In the genomic region with DNA sequence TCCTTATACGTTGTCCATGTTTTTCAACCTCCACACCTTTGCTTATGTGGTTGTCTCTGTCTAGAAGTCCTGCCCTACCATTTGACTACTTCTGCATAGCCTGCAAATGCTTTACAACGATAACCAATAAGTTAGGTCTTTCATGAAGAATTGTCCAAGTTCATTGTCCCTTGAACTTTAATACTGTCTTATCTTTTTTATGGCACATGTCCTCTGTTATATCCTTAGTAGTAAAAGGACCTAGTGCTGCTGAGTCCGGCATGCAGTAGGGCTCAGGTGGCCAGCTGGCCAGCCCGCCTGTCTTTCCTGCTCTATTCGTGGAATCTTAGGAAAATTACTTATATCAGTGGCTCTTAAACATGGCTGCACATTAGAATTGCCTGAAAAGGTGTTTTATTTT, we compare ENCODE assay signal across 22 cellular contexts.
DNase-seq lines count a peak whose midpoint lies in the region; ATAC-seq, FAIRE-seq and TF ChIP-seq lines count a peak whose summit lies in the region.
"Had no signal": no experiment of that assay in that cellular context is flagged by ENCODE, and none has a peak within 500 bp of the region (broad histone marks: within the 10 kb centered on the region; RNA-seq: fewer than 3 reads in every experiment).

No MANE protein-coding gene starts in this region.

- WGBS in suprapubic skin = 82% methylated on average over 5 of the region's 5 CpGs

- H3K4me3 ChIP-seq in WERI-Rb-1 (ENCODE audit: low read depth, low read length) (no peak overlapping the region), neural progenitor cell (no peak overlapping the region), suprapubic skin (no peak overlapping the region)
- H3K4me3 ChIP-seq: GM12878, SK-N-MC had no signal

- intact Hi-C loops in left colon (cut with DNase I, micrococcal nuclease) = no loop called here

- POLR2A ChIA-PET in RWPE1 (lab: Yijun Ruan, JAX; ENCODE audit: low non-redundant PET) = no interaction called here

- H3K27me3 ChIP-seq in WERI-Rb-1 (ENCODE audit: insufficient read depth, low read depth, severe bottlenecking) (no peaks in the 10 kb centered on the region), neural progenitor cell (no peaks in the 10 kb centered on the region), suprapubic skin (no peaks in the 10 kb centered on the region)

- no peak overlapping the region for H2AFZ ChIP-seq in neural progenitor cell (replicated peaks)

- H3K9ac ChIP-seq in neural progenitor cell = no peak overlapping the region

- H3K4me3 Mint-ChIP-seq in neural progenitor cell = no peak overlapping the region
- H3K4me3 Mint-ChIP-seq in activated T-cell treated with anti-CD3 and anti-CD28 coated beads, Interleukin-2, amount 50 U/mL, for 72 hours = no peak overlapping the region
- H3K4me3 Mint-ChIP-seq: CD8-positive, alpha-beta T cell had no signal

- H3K9me3 ChIP-seq in WERI-Rb-1 (ENCODE audit: severe bottlenecking) = no peaks in the 10 kb centered on the region
- H3K9me3 ChIP-seq in neural progenitor cell (ENCODE audit: low read depth) = no peaks in the 10 kb centered on the region
- H3K9me3 ChIP-seq in suprapubic skin = no peaks in the 10 kb centered on the region
- H3K9me3 ChIP-seq: Caco-2 had no signal

- no peaks in the 10 kb centered on the region for H3K9me3 Mint-ChIP-seq in neural progenitor cell
- H3K9me3 Mint-ChIP-seq in activated T-cell treated with anti-CD3 and anti-CD28 coated beads, Interleukin-2, amount 50 U/mL, for 72 hours = no peaks in the 10 kb centered on the region
- H3K9me3 Mint-ChIP-seq: CD8-positive, alpha-beta T cell had no signal

- H4K20me1 ChIP-seq in neural progenitor cell (ENCODE audit: low read depth) = no peaks in the 10 kb centered on the region

- H3K27ac ChIP-seq in WERI-Rb-1 (peak overlapping the region; percentile 19; the same call in 1 of the 2 replicates), neural progenitor cell (no peak overlapping the region), suprapubic skin (no peak overlapping the region), RWPE1 (no peak overlapping the region)
- H3K27ac ChIP-seq: C4-2B, SK-N-MC had no signal

- H3K4me1 ChIP-seq in neural progenitor cell = peaks cover 43% of the 10 kb centered on the region
- peaks cover 3% of the 10 kb centered on the region for H3K4me1 ChIP-seq in suprapubic skin

- no peaks in the 10 kb centered on the region for H3F3A ChIP-seq in neural progenitor cell (ENCODE audit: low read depth)

- TF ChIP-seq CTCF in WERI-Rb-1 (IDR thresholded peaks at IDR 0.05; ENCODE audit: low read depth, low read length) (no peak), neural progenitor cell (IDR thresholded peaks at IDR 0.05) (no peak), suprapubic skin (IDR thresholded peaks at IDR 0.05) (no peak), RWPE1 (conservative IDR thresholded peaks at IDR 0.05; ENCODE audit: low read depth) (no peak)

- CTCF ChIA-PET in RWPE1 (lab: Yijun Ruan, JAX) = interaction anchor here (0.8 kb wide), 1 partner anchor 410 kb away, joined by 3 read pairs; no protein-coding TSS in a partner anchor

- H3K36me3 ChIP-seq in WERI-Rb-1 = no peaks in the 10 kb centered on the region
- H3K36me3 ChIP-seq in neural progenitor cell = no peaks in the 10 kb centered on the region
- no peaks in the 10 kb centered on the region for H3K36me3 ChIP-seq in suprapubic skin

- H3K4me1 Mint-ChIP-seq in neural progenitor cell = peaks cover 63% of the 10 kb centered on the region
- H3K4me1 Mint-ChIP-seq in activated T-cell treated with anti-CD3 and anti-CD28 coated beads, Interleukin-2, amount 50 U/mL, for 72 hours (ENCODE audit: low read depth) = peaks cover 30% of the 10 kb centered on the region

- peak; percentile 44 for FAIRE-seq in urothelium cell line (lab: Jason Lieb, UNC)
- FAIRE-seq: G401.6, GM12878 had no signal

- no peaks in the 10 kb centered on the region for H3K79me2 ChIP-seq in neural progenitor cell (ENCODE audit: low read depth)

- H3K36me3 Mint-ChIP-seq in neural progenitor cell = no peaks in the 10 kb centered on the region
- H3K36me3 Mint-ChIP-seq in activated T-cell treated with anti-CD3 and anti-CD28 coated beads, Interleukin-2, amount 50 U/mL, for 72 hours (ENCODE audit: insufficient read depth in 2 of 2) = no peaks in the 10 kb centered on the region
- H3K36me3 Mint-ChIP-seq: CD8-positive, alpha-beta T cell had no signal

- no peak for TF ChIP-seq EP300 in suprapubic skin (IDR thresholded peaks at IDR 0.05)

- H3K27ac Mint-ChIP-seq in neural progenitor cell = peak overlapping the region; percentile 2
- no peak overlapping the region for H3K27ac Mint-ChIP-seq in activated T-cell treated with anti-CD3 and anti-CD28 coated beads, Interleukin-2, amount 50 U/mL, for 72 hours
- H3K27ac Mint-ChIP-seq: CD8-positive, alpha-beta T cell had no signal

- TF ChIP-seq POLR2A in suprapubic skin (IDR thresholded peaks at IDR 0.05) = no peak

- ATAC-seq in left colon = peak; percentile 70
- no peak for ATAC-seq in activated T-cell treated with anti-CD3 and anti-CD28 coated beads, Interleukin-2, amount 50 U/mL, for 72 hours (replicated peaks in 1 of 2)
- no peak for ATAC-seq in GM19463 (IDR thresholded peaks at IDR 0.05; ENCODE audit: unreplicated experiment)
- ATAC-seq: CD8-positive, alpha-beta T cell; GM12878; HCT116 had no signal

- peaks cover 3% of the 10 kb centered on the region for H3K27me3 Mint-ChIP-seq in neural progenitor cell (ENCODE audit: insufficient read depth, low read depth)
- no peaks in the 10 kb centered on the region for H3K27me3 Mint-ChIP-seq in activated T-cell treated with anti-CD3 and anti-CD28 coated beads, Interleukin-2, amount 50 U/mL, for 72 hours (ENCODE audit: low read depth)

- no peak overlapping the region for H3K4me2 ChIP-seq in neural progenitor cell

- DNase-seq in WERI-Rb-1 (no peak), left colon (no peak), neural progenitor cell (ENCODE audit: low spot score) (no peak), urothelium cell line (ENCODE audit: low spot score) (no peak), suprapubic skin (ENCODE audit: low spot score in 2 of 2) (no peak), RWPE1 (ENCODE audit: low spot score) (no peak)
- no peak for DNase-seq in activated T-cell treated with anti-CD3 and anti-CD28 coated beads, Interleukin-2, amount 50 U/mL, for 72 hours
- DNase-seq: Caco-2; CD8-positive, alpha-beta T cell; GOT3; Karpas-422; NCI-H1417 treated with DMSO at 0.1 percent for 48 hours; NCI-H2029; NCI-H446 treated with DMSO at 0.1 percent for 48 hours; NCI-H526; SHP77 treated with DMSO at 0.1 percent for 48 hours had no signal
